Comparison of ENCODE assay signal across 8 cellular contexts in genomic region chr3:179651687-179652466, GRCh38. TPM values are rescaled to one million over a fixed set of nuclear protein-coding genes. Genes with fewer than 3 reads are reported as not detected.
DNase-seq lines count a peak whose midpoint lies in the region; ATAC-seq and TF ChIP-seq lines count a peak whose summit lies in the region.

No MANE protein-coding gene starts in this region.

- no peaks in the 10 kb centered on the region for H3K36me3 ChIP-seq in testis (ENCODE audit: low read depth, missing control alignments)

- H3K4me1 ChIP-seq in testis, result peaks cover 5% of the 10 kb centered on the region

- POLR2A ChIA-PET in activated CD8-positive, alpha-beta T cell treated with anti-CD3 and anti-CD28 coated beads, Interleukin-2, amount 10 ng/mL, durations not matched to agents 7 days and 5 days (lab: Charles Lee), result interaction anchor here (0.6 to 2.6 kb wide), 2 partner anchors 43 to 47 kb away, joined by 3 to 16 read pairs; partner anchors contain the start of genes MRPL47 and NDUFB5

- H3K27ac ChIP-seq in testis, result peak overlapping the region; percentile 71 to 95

- H3K4me3 Mint-ChIP-seq in T-helper 1 cell treated with Interleukin-12 subunit alpha and Interleukin-12 subunit beta and Interleukin-4 antibody, amounts not matched to agents 30 μg/mL and 1 μg/mL, for 36 hours, result peak overlapping the region; percentile 59
- H3K4me3 Mint-ChIP-seq in activated CD8-positive, alpha-beta T cell treated with anti-CD3 and anti-CD28 coated beads, Interleukin-2, amount 10 ng/mL, durations not matched to agents 7 days and 5 days, result peak overlapping the region; percentile 76
- H3K4me3 Mint-ChIP-seq in immature natural killer cell, result peak overlapping the region; percentile 67 to 91 (median 84)

- H3K9me3 ChIP-seq in testis, result no peaks in the 10 kb centered on the region

- no peak for TF ChIP-seq POLR2A in testis (IDR thresholded peaks at IDR 0.05)

- peak overlapping the region; percentile 77 to 88 for H3K4me3 ChIP-seq in testis

- WGBS in testis, 2 donors, result 27 to 37% methylated on average over 11 of the region's 11 CpGs

- DNase-seq in T-helper 1 cell, result no peak
- no peak for DNase-seq in activated CD8-positive, alpha-beta T cell treated with anti-CD3 and anti-CD28 coated beads, Interleukin-2, amount 10 ng/mL, durations not matched to agents 7 days and 5 days
- DNase-seq in immature natural killer cell, result no peak
- no peak for DNase-seq in testis
- no peak for DNase-seq in effector CD8-positive, alpha-beta T cell (lab: John Stamatoyannopoulos, UW)
- DNase-seq in RKO (ENCODE audit: low spot score), result no peak

- no peaks in the 10 kb centered on the region for H3K9me3 Mint-ChIP-seq in T-helper 1 cell treated with Interleukin-12 subunit alpha and Interleukin-12 subunit beta and Interleukin-4 antibody, amounts not matched to agents 30 μg/mL and 1 μg/mL, for 36 hours
- no peaks in the 10 kb centered on the region for H3K9me3 Mint-ChIP-seq in activated CD8-positive, alpha-beta T cell treated with anti-CD3 and anti-CD28 coated beads, Interleukin-2, amount 10 ng/mL, durations not matched to agents 7 days and 5 days (ENCODE audit: insufficient read depth)
- H3K9me3 Mint-ChIP-seq in immature natural killer cell, result no peaks in the 10 kb centered on the region

- H3K27me3 Mint-ChIP-seq in T-helper 1 cell treated with Interleukin-12 subunit alpha and Interleukin-12 subunit beta and Interleukin-4 antibody, amounts not matched to agents 30 μg/mL and 1 μg/mL, for 36 hours (ENCODE audit: low read depth), result peaks cover 15% of the 10 kb centered on the region
- peaks cover 10% of the 10 kb centered on the region for H3K27me3 Mint-ChIP-seq in activated CD8-positive, alpha-beta T cell treated with anti-CD3 and anti-CD28 coated beads, Interleukin-2, amount 10 ng/mL, durations not matched to agents 7 days and 5 days (ENCODE audit: low read depth)
- H3K27me3 Mint-ChIP-seq in immature natural killer cell (ENCODE audit: low read depth in 3 of 3), result peaks cover 0 to 21% (median 7%) of the 10 kb centered on the region in 3 donors

- intact Hi-C loops in testis (cut with DNase I; ENCODE audit: low total_unique reads), result no loop called here

- ATAC-seq in activated CD8-positive, alpha-beta T cell treated with anti-CD3 and anti-CD28 coated beads, Interleukin-2, amount 10 ng/mL, durations not matched to agents 7 days and 5 days, result no peak
- ATAC-seq in GM18907 (IDR thresholded peaks at IDR 0.05; ENCODE audit: unreplicated experiment), result no peak

- no peak for TF ChIP-seq CTCF in testis (IDR thresholded peaks at IDR 0.05)

- H3K36me3 Mint-ChIP-seq in T-helper 1 cell treated with Interleukin-12 subunit alpha and Interleukin-12 subunit beta and Interleukin-4 antibody, amounts not matched to agents 30 μg/mL and 1 μg/mL, for 36 hours (ENCODE audit: low read depth), result peaks cover 3% of the 10 kb centered on the region
- H3K36me3 Mint-ChIP-seq in activated CD8-positive, alpha-beta T cell treated with anti-CD3 and anti-CD28 coated beads, Interleukin-2, amount 10 ng/mL, durations not matched to agents 7 days and 5 days (ENCODE audit: low read depth), result peaks cover 11% of the 10 kb centered on the region
- peaks cover 0 to 3% (median 0%) of the 10 kb centered on the region in 3 donors for H3K36me3 Mint-ChIP-seq in immature natural killer cell

- H3K27ac Mint-ChIP-seq in T-helper 1 cell treated with Interleukin-12 subunit alpha and Interleukin-12 subunit beta and Interleukin-4 antibody, amounts not matched to agents 30 μg/mL and 1 μg/mL, for 36 hours, result peak overlapping the region; percentile 2
- peak overlapping the region; percentile 15 for H3K27ac Mint-ChIP-seq in activated CD8-positive, alpha-beta T cell treated with anti-CD3 and anti-CD28 coated beads, Interleukin-2, amount 10 ng/mL, durations not matched to agents 7 days and 5 days
- peak overlapping the region in 5 of 6 donors; percentile 4 to 77 (median 39) for H3K27ac Mint-ChIP-seq in immature natural killer cell

- peaks cover 22% of the 10 kb centered on the region for H3K4me1 Mint-ChIP-seq in T-helper 1 cell treated with Interleukin-12 subunit alpha and Interleukin-12 subunit beta and Interleukin-4 antibody, amounts not matched to agents 30 μg/mL and 1 μg/mL, for 36 hours (ENCODE audit: low read depth)
- peaks cover 29% of the 10 kb centered on the region for H3K4me1 Mint-ChIP-seq in activated CD8-positive, alpha-beta T cell treated with anti-CD3 and anti-CD28 coated beads, Interleukin-2, amount 10 ng/mL, durations not matched to agents 7 days and 5 days (ENCODE audit: low read depth)
- H3K4me1 Mint-ChIP-seq in immature natural killer cell, result peaks cover 21 to 34% of the 10 kb centered on the region in 2 donors

- H3K27me3 ChIP-seq in testis, result no peaks in the 10 kb centered on the region

- CTCF ChIA-PET in activated CD8-positive, alpha-beta T cell treated with anti-CD3 and anti-CD28 coated beads, Interleukin-2, amount 10 ng/mL, durations not matched to agents 7 days and 5 days (lab: Charles Lee), result interaction anchor here (1.0 kb wide), 1 partner anchor 8 kb away, joined by 3 read pairs; no protein-coding TSS in a partner anchor

RNA-seq across cellular contexts. Expression of gene USP13, which starts 1.0 kb away (rescaled TPM):
- 10 to 100 TPM in 1 of 2 experiments, 1 to 10 TPM in 1; 9.6 to 10.5 TPM for total RNA-seq in activated CD8-positive, alpha-beta T cell treated with anti-CD3 and anti-CD28 coated beads, Interleukin-2, amount 10 ng/mL, durations not matched to agents 7 days and 5 days
- polyA plus RNA-seq in immature natural killer cell (1 to 10 TPM; 2.3 to 3.5 (median 2.6) TPM), testis (ENCODE audit: insufficient read depth, low read depth, low replicate concordance) (17.6 TPM)
- 10 to 100 TPM; 42.0 to 50.3 TPM for total RNA-seq in testis

RNA-seq across cellular contexts. Expression of gene NDUFB5, which starts 47.3 kb away (rescaled TPM):
- total RNA-seq in activated CD8-positive, alpha-beta T cell treated with anti-CD3 and anti-CD28 coated beads, Interleukin-2, amount 10 ng/mL, durations not matched to agents 7 days and 5 days, result 10 to 100 TPM; 87.1 to 95.9 TPM
- polyA plus RNA-seq in immature natural killer cell (10 to 100 TPM; 39.9 to 74.5 (median 61.1) TPM), testis (ENCODE audit: insufficient read depth, low read depth, low replicate concordance) (138 TPM)
- total RNA-seq in testis, result 10 to 100 TPM; 70.4 to 88.1 TPM

RNA-seq across cellular contexts. Expression of gene MRPL47, which starts 47.4 kb away (rescaled TPM):
- total RNA-seq in activated CD8-positive, alpha-beta T cell treated with anti-CD3 and anti-CD28 coated beads, Interleukin-2, amount 10 ng/mL, durations not matched to agents 7 days and 5 days, result 10 to 100 TPM; 36.8 to 39.9 TPM
- polyA plus RNA-seq in immature natural killer cell (10 to 100 TPM; 49.0 to 61.8 (median 53.6) TPM), testis (ENCODE audit: insufficient read depth, low read depth, low replicate concordance) (88.6 TPM)
- total RNA-seq in testis, result 10 to 100 TPM; 30.0 to 36.1 TPM
